Comparison of ENCODE assay signal across 10 cellular contexts in genomic region chr6:153790048-153790447, GRCh38.
DNase-seq lines count a peak whose midpoint lies in the region; ATAC-seq, FAIRE-seq and TF ChIP-seq lines count a peak whose summit lies in the region.
"Had no signal": no experiment of that assay in that cellular context is flagged by ENCODE, and none has a peak within 500 bp of the region (broad histone marks: within the 10 kb centered on the region; RNA-seq: fewer than 3 reads in every experiment).

No MANE protein-coding gene starts in this region.

- BruUV-seq in endothelial cell of umbilical vein (replicated peaks; lab: Mats Ljungman, UMichigan) = no TSS peak

- H3K27ac ChIP-seq in endothelial cell of umbilical vein (ENCODE audit: insufficient read depth, low read depth, low read length) (no peak overlapping the region), substantia nigra (ENCODE audit: low read depth, low read length, poor library complexity, severe bottlenecking) (no peak overlapping the region)

- H3K4me1 ChIP-seq in endothelial cell of umbilical vein (ENCODE audit: control insufficient read depth, extremely low read depth, insufficient read depth, low read length) = no peaks in the 10 kb centered on the region

- H3K9me1 ChIP-seq in endothelial cell of umbilical vein (replicated peaks; ENCODE audit: control insufficient read depth, extremely low read depth, insufficient read depth, low read length) = no peaks in the 10 kb centered on the region

- POLR2A ChIA-PET in endothelial cell of umbilical vein (lab: Charles Lee) = no interaction called here

- no peaks in the 10 kb centered on the region for H3K27me3 ChIP-seq in endothelial cell of umbilical vein (ENCODE audit: control insufficient read depth in 2 of 2, insufficient read depth in 2 of 2, low read length in 2 of 2)

- ATAC-seq in HG02870 (IDR thresholded peaks at IDR 0.05; ENCODE audit: unreplicated experiment) = no peak
- no peak for ATAC-seq in HG02610 (IDR thresholded peaks at IDR 0.05; ENCODE audit: unreplicated experiment)

- no peaks in the 10 kb centered on the region for H3K36me3 ChIP-seq in endothelial cell of umbilical vein (ENCODE audit: control insufficient read depth in 2 of 2, extremely low read depth in 1 of 2, insufficient read depth in 2 of 2, low read length in 2 of 2)

- H3K9ac ChIP-seq in endothelial cell of umbilical vein (replicated peaks; ENCODE audit: extremely low read depth, insufficient read depth, low read length) = no peak overlapping the region

- dilution Hi-C loops in endothelial cell of umbilical vein (cut with MboI; ENCODE audit: extremely low pct_ligation_motif_present, low sequenced_read_pairs) = no loop called here

- no peak for TF ChIP-seq CTCF in endothelial cell of umbilical vein (IDR thresholded peaks at IDR 0.05; ENCODE audit: extremely low read depth in 1 of 2, insufficient read depth in 1 of 2, low read depth in 1 of 2, low read length in 2 of 2)

- no peak for FAIRE-seq in endothelial cell of umbilical vein (lab: Jason Lieb, UNC)

- peak; percentile 22 for DNase-seq in ELF-1 (ENCODE audit: low read depth, low spot score)
- peak; percentile 63 for DNase-seq in NCI-H69 (lab: John Stamatoyannopoulos, UW)
- no peak for DNase-seq in endothelial cell of umbilical vein (ENCODE audit: low read depth, low spot score)
- peak; percentile 94 for DNase-seq in non-pigmented ciliary epithelial cell (ENCODE audit: low read depth)
- no peak for DNase-seq in NCI-H1092 (lab: John Stamatoyannopoulos, UW)
- no peak for DNase-seq in substantia nigra (lab: John Stamatoyannopoulos, UW)
- DNase-seq: activated T-cell treated with anti-CD3 and anti-CD28 coated beads, Interleukin-2, amount 50 U/mL, for 48 hours; head of caudate nucleus had no signal

- H3K4me3 ChIP-seq in endothelial cell of umbilical vein (replicated peaks in 1 of 3; ENCODE audit: insufficient read depth in 1 of 3, low read depth in 1 of 3, low read length in 3 of 3) = no peak overlapping the region

- H3K79me2 ChIP-seq in endothelial cell of umbilical vein (ENCODE audit: control insufficient read depth, insufficient read depth, low read length) = no peaks in the 10 kb centered on the region

- no peak overlapping the region for H2AFZ ChIP-seq in endothelial cell of umbilical vein (ENCODE audit: low read depth, low read length)

- no peak overlapping the region for H3K4me2 ChIP-seq in endothelial cell of umbilical vein (ENCODE audit: insufficient read depth, low read length)

- CTCF ChIA-PET in endothelial cell of umbilical vein (lab: Charles Lee) = no interaction called here

- H4K20me1 ChIP-seq in endothelial cell of umbilical vein (replicated peaks; ENCODE audit: control insufficient read depth, extremely low read depth, insufficient read depth, low read length) = no peaks in the 10 kb centered on the region

- no peak for TF ChIP-seq POLR2A in endothelial cell of umbilical vein (IDR thresholded peaks at IDR 0.05; ENCODE audit: low read depth, low read length)

- intact Hi-C loops in endothelial cell of umbilical vein (cut with micrococcal nuclease) = no loop called here

- no peaks in the 10 kb centered on the region for H3K9me3 ChIP-seq in endothelial cell of umbilical vein (replicated peaks; ENCODE audit: control insufficient read depth, insufficient read depth, low read length)

TF ChIP-seq in endothelial cell of umbilical vein, 7 proteins besides CTCF, POLR2A, EP300 and RAD21:
- no peak for TF ChIP-seq MAX (IDR thresholded peaks at IDR 0.05; ENCODE audit: insufficient read depth, insufficient read length)
- peak; percentile 23 for TF ChIP-seq JUN (IDR thresholded peaks at IDR 0.05; ENCODE audit: borderline replicate concordance, insufficient read depth, insufficient read length, low read depth)

Comparison
In these comparisons a context has a peak if more than half of its experiments do, and no peak if none do; other contexts are left out.
1. DNase-seq: peak in ELF-1 (single experiment), NCI-H69 (single experiment) and non-pigmented ciliary epithelial cell (single experiment); none in endothelial cell of umbilical vein (single experiment), NCI-H1092 (single experiment) and substantia nigra (0 of 49).